25 cellular contexts compared by ENCODE assay signal in the genomic region with DNA sequence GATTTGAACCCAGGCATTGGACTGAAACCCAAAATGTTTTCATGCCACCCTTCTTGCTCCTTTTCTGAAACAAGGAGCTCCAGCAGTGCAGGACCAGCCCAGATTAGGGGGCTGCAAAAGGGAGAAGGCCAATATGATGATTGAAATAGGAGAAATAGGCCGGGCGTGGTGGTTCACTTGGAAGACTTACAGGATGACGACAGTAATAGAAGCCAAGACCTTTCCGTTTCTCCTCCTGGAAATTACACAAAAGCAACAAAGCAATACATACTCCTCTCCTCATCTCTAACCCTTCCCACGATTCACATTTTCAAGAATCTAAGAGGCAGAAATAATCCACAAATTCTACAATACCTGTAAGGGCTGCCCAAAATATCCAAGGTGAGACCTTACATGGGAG.
"Had no signal": no experiment of that assay in that cellular context is flagged by ENCODE, and none has a peak within 500 bp of the region (broad histone marks: within the 10 kb centered on the region; RNA-seq: fewer than 3 reads in every experiment).

No MANE protein-coding gene starts in this region.

- DNase-seq: naive thymus-derived CD8-positive, alpha-beta T cell; nephron progenitor cell; nucleus accumbens; pancreas; right cardiac atrium; right lobe of liver; sigmoid colon; small intestine; stimulated activated CD4-positive, alpha-beta T cell treated with anti-CD3 and anti-CD28 coated beads, Interleukin-15, amount 100 ng/mL, for 24 hours; stimulated activated CD4-positive, alpha-beta T cell treated with anti-CD3 and anti-CD28 coated beads, Interleukin-2, amount 100 ng/mL, for 24 hours; stimulated activated CD4-positive, alpha-beta T cell treated with anti-CD3 and anti-CD28 coated beads, Interleukin-2, amount 100 ng/mL, for 48 hours; stimulated activated CD4-positive, alpha-beta T cell treated with anti-CD3 and anti-CD28 coated beads, Interleukin-4, amount 100 ng/mL, for 24 hours; stimulated activated naive B cell treated with anti-CD40 and anti-IgM and Interleukin-4, amounts not matched to agents 10 μg/mL and 1 μg/mL and 100 μg/mL, for 72 hours; stimulated activated naive CD4-positive, alpha-beta T cell treated with Interleukin-2 at 50 U/mL for 16 hours; substantia nigra; testis; tibial artery; transverse colon; upper lobe of right lung; uterus had no signal

- FAIRE-seq: pancreas, small intestine had no signal

- H3K27ac ChIP-seq: neutrophil, pancreas, prostate gland, right lobe of liver, sigmoid colon, suprapubic skin, testis, tibial artery, transverse colon, upper lobe of right lung, uterus had no signal

- H3K4me3 ChIP-seq: pancreas, prostate gland, right lobe of liver, sigmoid colon, suprapubic skin, testis, tibial artery, transverse colon, upper lobe of right lung, uterus had no signal

- H3K9me3 ChIP-seq: neutrophil, pancreas, prostate gland, right lobe of liver, sigmoid colon, suprapubic skin, testis, upper lobe of right lung had no signal

- ATAC-seq: naive thymus-derived CD8-positive, alpha-beta T cell; natural killer cell treated with Interleukin-12 subunit alpha and Interleukin-12 subunit beta and Interleukin-15 and Interleukin-18, amount 100 ng/mL, for 72 hours; pancreas; right lobe of liver; stimulated activated effector memory CD8-positive, alpha-beta T cell treated with anti-CD3 and anti-CD28 coated beads, Interleukin-12 subunit alpha, Interleukin-12 subunit beta, amount 100 ng/mL, for 72 hours; stimulated activated naive B cell treated with anti-CD40 and anti-IgM and Interleukin-4, amounts not matched to agents 10 μg/mL and 1 μg/mL and 100 μg/mL, for 72 hours; upper lobe of right lung had no signal

- H3K4me1 ChIP-seq: pancreas, prostate gland, right lobe of liver, sigmoid colon, suprapubic skin, testis, tibial artery, transverse colon, upper lobe of right lung, uterus had no signal

- H3K36me3 ChIP-seq: neutrophil, pancreas, prostate gland, right lobe of liver, sigmoid colon, suprapubic skin, transverse colon, upper lobe of right lung, uterus had no signal

- H3K27me3 ChIP-seq: neutrophil, pancreas, right lobe of liver, sigmoid colon, suprapubic skin, testis, tibial artery, transverse colon, upper lobe of right lung, uterus had no signal
